Comparison of ENCODE assay signal across 15 cellular contexts in genomic region chr5:110333384-110333783, GRCh38.
A peak's percentile ranks its signal among the peaks of the same experiment; 100 is the strongest.
DNase-seq lines count a peak whose midpoint lies in the region; ATAC-seq and TF ChIP-seq lines count a peak whose summit lies in the region.
"Had no signal": no experiment of that assay in that cellular context is flagged by ENCODE, and none has a peak within 500 bp of the region (broad histone marks: within the 10 kb centered on the region; RNA-seq: fewer than 3 reads in every experiment).

No MANE protein-coding gene starts in this region.

- no peaks in the 10 kb centered on the region for H3K36me3 ChIP-seq in SK-N-SH (replicated peaks in 1 of 2; ENCODE audit: control insufficient read depth in 1 of 2, insufficient read depth in 2 of 2, low read length in 1 of 2)
- no peaks in the 10 kb centered on the region for H3K36me3 ChIP-seq in neural progenitor cell
- H3K36me3 ChIP-seq: neutrophil had no signal

- H3K4me1 ChIP-seq in SK-N-SH (ENCODE audit: control insufficient read depth in 1 of 2, insufficient read depth in 2 of 2, low read depth in 1 of 2, low read length in 1 of 2): peaks cover 2 to 14% of the 10 kb centered on the region in 2 experiments
- peaks cover 4% of the 10 kb centered on the region for H3K4me1 ChIP-seq in neural progenitor cell

- DNase-seq in SK-N-SH: no peak
- DNase-seq in choroid plexus epithelial cell (ENCODE audit: low read depth): peak; percentile 64
- peak; percentile 78 for DNase-seq in neural progenitor cell (ENCODE audit: low spot score)
- DNase-seq in T-helper 9 cell: no peak
- no peak for DNase-seq in OCI-M2 (lab: John Stamatoyannopoulos, UW; ENCODE audit: unreplicated experiment)
- DNase-seq: activated CD4-positive, alpha-beta T cell treated with anti-CD3 and anti-CD28 coated beads for 1 hour; effector CD4-positive, alpha-beta T cell; EL; NCI-H1694 treated with DMSO at 0.1 percent for 48 hours; Right ventricle myocardium superior had no signal

- no peak overlapping the region for H2AFZ ChIP-seq in SK-N-SH (ENCODE audit: low read depth)
- no peak overlapping the region for H2AFZ ChIP-seq in neural progenitor cell (replicated peaks)

- no peak overlapping the region for H3K4me2 ChIP-seq in SK-N-SH
- H3K4me2 ChIP-seq in neural progenitor cell: no peak overlapping the region

- no peaks in the 10 kb centered on the region for H3K27me3 ChIP-seq in SK-N-SH (ENCODE audit: insufficient read depth)
- H3K27me3 ChIP-seq in neural progenitor cell: no peaks in the 10 kb centered on the region
- H3K27me3 ChIP-seq: neutrophil had no signal

- CTCF ChIA-PET in SK-N-SH (lab: Yijun Ruan, JAX): interaction anchor here (1.5 kb wide), 1 partner anchor 14 kb away, joined by 3 read pairs; no protein-coding TSS in a partner anchor

- peak; percentile 27 for TF ChIP-seq CTCF in SK-N-SH (IDR thresholded peaks at IDR 0.05)
- peak; percentile 28; the same call in 1 of the 2 replicates for TF ChIP-seq CTCF in LNCAP (IDR thresholded peaks at IDR 0.05)
- peak; percentile 62 for TF ChIP-seq CTCF in choroid plexus epithelial cell (conservative IDR thresholded peaks at IDR 0.05; ENCODE audit: low read depth, low read length)
- TF ChIP-seq CTCF in neural progenitor cell (IDR thresholded peaks at IDR 0.05): peak; percentile 80

- H3K9me3 ChIP-seq in SK-N-SH: no peaks in the 10 kb centered on the region
- no peaks in the 10 kb centered on the region for H3K9me3 ChIP-seq in neural progenitor cell (ENCODE audit: low read depth)
- H3K9me3 ChIP-seq: neutrophil had no signal

- H4K20me1 ChIP-seq in SK-N-SH (ENCODE audit: insufficient read depth) (no peaks in the 10 kb centered on the region), neural progenitor cell (ENCODE audit: low read depth) (no peaks in the 10 kb centered on the region)

- no peaks in the 10 kb centered on the region for H3K27me3 Mint-ChIP-seq in neural progenitor cell (ENCODE audit: insufficient read depth, low read depth)
- H3K27me3 Mint-ChIP-seq: activated naive CD8-positive, alpha-beta T cell had no signal

- H3F3A ChIP-seq in SK-N-SH (replicated peaks; ENCODE audit: insufficient read depth) (peaks cover 16% of the 10 kb centered on the region), neural progenitor cell (ENCODE audit: low read depth) (no peaks in the 10 kb centered on the region)

- H3K9me2 ChIP-seq in SK-N-SH: no peaks in the 10 kb centered on the region

- no peak overlapping the region for H3K4me3 Mint-ChIP-seq in neural progenitor cell
- H3K4me3 Mint-ChIP-seq: activated naive CD8-positive, alpha-beta T cell had no signal

- H3K79me2 ChIP-seq in SK-N-SH (ENCODE audit: insufficient read depth): no peaks in the 10 kb centered on the region
- no peaks in the 10 kb centered on the region for H3K79me2 ChIP-seq in neural progenitor cell (ENCODE audit: low read depth)

- 72% methylated on average over 4 of the region's 4 CpGs for WGBS in SK-N-SH (ENCODE audit: low lambda C conversion rate)

- peak; percentile 42 for TF ChIP-seq RAD21 in SK-N-SH (IDR thresholded peaks at IDR 0.05; ENCODE audit: low read length)

- POLR2A ChIA-PET in SK-N-SH (lab: Yijun Ruan, JAX): no interaction called here

- H3K4me3 ChIP-seq in SK-N-SH (ENCODE audit: low read depth in 2 of 2, low read length in 1 of 2) (no peak overlapping the region; a peak in 1 of 4 replicates), choroid plexus epithelial cell (ENCODE audit: low read depth, low read length) (no peak overlapping the region), neural progenitor cell (no peak overlapping the region)

- H3K27ac Mint-ChIP-seq in neural progenitor cell: no peak overlapping the region
- H3K27ac Mint-ChIP-seq: activated naive CD8-positive, alpha-beta T cell had no signal

- no peak overlapping the region for H3K27ac ChIP-seq in SK-N-SH (ENCODE audit: low read depth in 2 of 2, low read length in 1 of 2)
- H3K27ac ChIP-seq in neural progenitor cell: no peak overlapping the region
- H3K27ac ChIP-seq: neutrophil had no signal

- no peaks in the 10 kb centered on the region for H3K9me3 Mint-ChIP-seq in neural progenitor cell

- no peak for ATAC-seq in SK-N-SH treated with all-trans-retinoic acid at 6 μM for 48 hours
- no peak for ATAC-seq in GM18498 (IDR thresholded peaks at IDR 0.05; ENCODE audit: unreplicated experiment)

- H3K4me1 Mint-ChIP-seq in neural progenitor cell: peaks cover 12% of the 10 kb centered on the region

- no peak for TF ChIP-seq EP300 in SK-N-SH (IDR thresholded peaks at IDR 0.05; ENCODE audit: borderline replicate concordance in 1 of 2, low read depth in 1 of 2, low read length in 1 of 2)

- H3K36me3 Mint-ChIP-seq in neural progenitor cell: peaks cover 3% of the 10 kb centered on the region
- H3K36me3 Mint-ChIP-seq: activated naive CD8-positive, alpha-beta T cell had no signal

- no peak overlapping the region for H3K9ac ChIP-seq in SK-N-SH
- no peak overlapping the region for H3K9ac ChIP-seq in neural progenitor cell

TF ChIP-seq in SK-N-SH, 30 proteins besides CTCF, POLR2A, EP300 and RAD21 (continues in another document):
- TF ChIP-seq SMC3 (IDR thresholded peaks at IDR 0.05; ENCODE audit: low read depth, low read length): no peak; the same call in 1 of the 2 replicates
- TF ChIP-seq TAF1 (IDR thresholded peaks at IDR 0.05; ENCODE audit: borderline replicate concordance, low read depth, low read length): no peak
- TF ChIP-seq, protein P1, sequence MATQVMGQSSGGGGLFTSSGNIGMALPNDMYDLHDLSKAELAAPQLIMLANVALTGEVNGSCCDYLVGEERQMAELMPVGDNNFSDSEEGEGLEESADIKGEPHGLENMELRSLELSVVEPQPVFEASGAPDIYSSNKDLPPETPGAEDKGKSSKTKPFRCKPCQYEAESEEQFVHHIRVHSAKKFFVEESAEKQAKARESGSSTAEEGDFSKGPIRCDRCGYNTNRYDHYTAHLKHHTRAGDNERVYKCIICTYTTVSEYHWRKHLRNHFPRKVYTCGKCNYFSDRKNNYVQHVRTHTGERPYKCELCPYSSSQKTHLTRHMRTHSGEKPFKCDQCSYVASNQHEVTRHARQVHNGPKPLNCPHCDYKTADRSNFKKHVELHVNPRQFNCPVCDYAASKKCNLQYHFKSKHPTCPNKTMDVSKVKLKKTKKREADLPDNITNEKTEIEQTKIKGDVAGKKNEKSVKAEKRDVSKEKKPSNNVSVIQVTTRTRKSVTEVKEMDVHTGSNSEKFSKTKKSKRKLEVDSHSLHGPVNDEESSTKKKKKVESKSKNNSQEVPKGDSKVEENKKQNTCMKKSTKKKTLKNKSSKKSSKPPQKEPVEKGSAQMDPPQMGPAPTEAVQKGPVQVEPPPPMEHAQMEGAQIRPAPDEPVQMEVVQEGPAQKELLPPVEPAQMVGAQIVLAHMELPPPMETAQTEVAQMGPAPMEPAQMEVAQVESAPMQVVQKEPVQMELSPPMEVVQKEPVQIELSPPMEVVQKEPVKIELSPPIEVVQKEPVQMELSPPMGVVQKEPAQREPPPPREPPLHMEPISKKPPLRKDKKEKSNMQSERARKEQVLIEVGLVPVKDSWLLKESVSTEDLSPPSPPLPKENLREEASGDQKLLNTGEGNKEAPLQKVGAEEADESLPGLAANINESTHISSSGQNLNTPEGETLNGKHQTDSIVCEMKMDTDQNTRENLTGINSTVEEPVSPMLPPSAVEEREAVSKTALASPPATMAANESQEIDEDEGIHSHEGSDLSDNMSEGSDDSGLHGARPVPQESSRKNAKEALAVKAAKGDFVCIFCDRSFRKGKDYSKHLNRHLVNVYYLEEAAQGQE (IDR thresholded peaks at IDR 0.05; ENCODE audit: low read depth, low read length): no peak
- no peak for TF ChIP-seq GABPA (IDR thresholded peaks at IDR 0.05; ENCODE audit: low read depth)
- TF ChIP-seq ELF1 (IDR thresholded peaks at IDR 0.05): no peak

TF ChIP-seq in SK-N-SH treated with all-trans-retinoic acid at 6 μM for 48 hours, 23 proteins besides CTCF, POLR2A, EP300 and RAD21:
- TF ChIP-seq TCF4 (CRISPR knock-in tag; IDR thresholded peaks at IDR 0.05; ENCODE audit: borderline replicate concordance) (no peak), RARB (CRISPR knock-in tag; IDR thresholded peaks at IDR 0.05) (no peak), ESRRG (CRISPR knock-in tag; IDR thresholded peaks at IDR 0.05) (no peak), PPARA (CRISPR knock-in tag; IDR thresholded peaks at IDR 0.05; ENCODE audit: borderline replicate concordance) (no peak)
- TF ChIP-seq, protein P2, sequence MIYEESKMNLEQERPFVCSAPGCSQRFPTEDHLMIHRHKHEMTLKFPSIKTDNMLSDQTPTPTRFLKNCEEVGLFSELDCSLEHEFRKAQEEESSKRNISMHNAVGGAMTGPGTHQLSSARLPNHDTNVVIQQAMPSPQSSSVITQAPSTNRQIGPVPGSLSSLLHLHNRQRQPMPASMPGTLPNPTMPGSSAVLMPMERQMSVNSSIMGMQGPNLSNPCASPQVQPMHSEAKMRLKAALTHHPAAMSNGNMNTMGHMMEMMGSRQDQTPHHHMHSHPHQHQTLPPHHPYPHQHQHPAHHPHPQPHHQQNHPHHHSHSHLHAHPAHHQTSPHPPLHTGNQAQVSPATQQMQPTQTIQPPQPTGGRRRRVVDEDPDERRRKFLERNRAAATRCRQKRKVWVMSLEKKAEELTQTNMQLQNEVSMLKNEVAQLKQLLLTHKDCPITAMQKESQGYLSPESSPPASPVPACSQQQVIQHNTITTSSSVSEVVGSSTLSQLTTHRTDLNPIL (CRISPR knock-in tag; IDR thresholded peaks at IDR 0.05; ENCODE audit: low read depth): no peak

Comparison
In these comparisons a context has a peak if more than half of its experiments do, and no peak if none do; other contexts are left out.
1. DNase-seq: peak in choroid plexus epithelial cell (single experiment) and neural progenitor cell (single experiment); none in SK-N-SH (single experiment), T-helper 9 cell (single experiment) and OCI-M2 (single experiment).
2. CTCF ChIP-seq: peak in every context shown above with its lines; median percentile 80 in neural progenitor cell; 62 in choroid plexus epithelial cell; 28 in LNCAP; 27 in SK-N-SH.